18 cellular contexts compared by ENCODE assay signal in the genomic region with DNA sequence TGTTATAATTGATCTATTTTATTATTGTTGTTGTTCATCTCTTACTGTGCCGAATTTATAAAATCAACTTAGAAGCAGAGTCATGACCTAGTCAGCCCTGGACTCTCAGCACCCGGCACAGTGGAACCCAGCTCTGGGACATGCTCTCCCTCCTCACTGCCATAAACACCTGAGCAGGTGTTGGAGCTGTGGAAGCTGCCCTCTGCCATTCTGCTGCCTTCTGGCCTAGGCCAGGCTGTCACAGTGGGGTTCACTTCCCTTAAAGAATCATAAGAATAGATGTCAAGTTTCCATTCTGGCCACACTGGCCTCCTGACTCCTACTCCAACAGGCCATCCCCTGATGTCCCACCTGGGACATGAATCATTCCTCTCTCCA.
A peak's percentile ranks its signal among the peaks of the same experiment; 100 is the strongest.
DNase-seq lines count a peak whose midpoint lies in the region; ATAC-seq and TF ChIP-seq lines count a peak whose summit lies in the region.
"Had no signal": no experiment of that assay in that cellular context is flagged by ENCODE, and none has a peak within 500 bp of the region (broad histone marks: within the 10 kb centered on the region; RNA-seq: fewer than 3 reads in every experiment).

No MANE protein-coding gene starts in this region.

- DNase-seq in natural killer cell treated with Interleukin-12 subunit alpha and Interleukin-12 subunit beta and Interleukin-15 and Interleukin-18, amount 100 ng/mL, for 72 hours (ENCODE audit: low spot score): peak; percentile 37
- no peak for DNase-seq in natural killer cell
- DNase-seq in neuronal stem cell (ENCODE audit: low spot score): no peak
- no peak for DNase-seq in stimulated activated effector memory CD8-positive, alpha-beta T cell treated with anti-CD3 and anti-CD28 coated beads, Interleukin-12 subunit alpha, Interleukin-12 subunit beta, amount 100 ng/mL, for 72 hours (ENCODE audit: low spot score in 2 of 2)
- no peak for DNase-seq in endothelial cell (ENCODE audit: low spot score)
- DNase-seq in SKM-1 treated with dmso at 0.1 percent for 144 hours (lab: John Stamatoyannopoulos, UW; ENCODE audit: unreplicated experiment): no peak
- no peak for DNase-seq in midbrain (lab: John Stamatoyannopoulos, UW)
- DNase-seq: 8988T; AML-193; C1 segment of cervical spinal cord; CD8-positive, alpha-beta T cell; DMS153; NCI-H1694 treated with DMSO at 0.1 percent for 48 hours; NCI-H446 treated with DMSO at 0.1 percent for 48 hours; NCI-H526 treated with DMSO at 0.1 percent for 48 hours; SHP77 had no signal

- intact Hi-C loops in natural killer cell (cut with micrococcal nuclease): no loop called here

- no peak overlapping the region for H4K91ac ChIP-seq in neuronal stem cell (ENCODE audit: low read depth, low read length, poor library complexity)

- H3K27me3 ChIP-seq in neuronal stem cell (ENCODE audit: control insufficient read depth in 3 of 3, insufficient read depth in 3 of 3, low read depth in 1 of 3, low read length in 3 of 3): no peaks in the 10 kb centered on the region

- no peak overlapping the region for H3K4me3 ChIP-seq in neuronal stem cell (ENCODE audit: low read length in 2 of 2)
- H3K4me3 ChIP-seq: SK-N-MC had no signal

- no peak overlapping the region for H3K4me3 Mint-ChIP-seq in natural killer cell treated with Interleukin-12 subunit alpha and Interleukin-12 subunit beta and Interleukin-15 and Interleukin-18, amount 100 ng/mL, for 72 hours
- no peak overlapping the region for H3K4me3 Mint-ChIP-seq in natural killer cell
- no peak overlapping the region for H3K4me3 Mint-ChIP-seq in stimulated activated effector memory CD8-positive, alpha-beta T cell treated with anti-CD3 and anti-CD28 coated beads, Interleukin-12 subunit alpha, Interleukin-12 subunit beta, amount 100 ng/mL, for 72 hours
- no peak overlapping the region for H3K4me3 Mint-ChIP-seq in endothelial cell (ENCODE audit: unreplicated experiment)

- H3K18ac ChIP-seq in neuronal stem cell (ENCODE audit: low read length): no peak overlapping the region

- peak overlapping the region; percentile 10 for H2AK5ac ChIP-seq in neuronal stem cell (ENCODE audit: low read depth, low read length)

- no peak overlapping the region for H3K14ac ChIP-seq in neuronal stem cell (ENCODE audit: low read length)

- no peak overlapping the region for H3K27ac ChIP-seq in neuronal stem cell (replicated peaks; ENCODE audit: low read length)
- H3K27ac ChIP-seq: SK-N-MC had no signal

- no peak overlapping the region for H2BK5ac ChIP-seq in neuronal stem cell (ENCODE audit: low read length)

- H3K9ac ChIP-seq in neuronal stem cell (ENCODE audit: low read depth, low read length, poor library complexity): no peak overlapping the region

- no peaks in the 10 kb centered on the region for H3K9me3 ChIP-seq in neuronal stem cell (replicated peaks in 1 of 2; ENCODE audit: control insufficient read depth in 2 of 2, insufficient read depth in 1 of 2, low read depth in 1 of 2, low read length in 2 of 2)

- H3K27me3 Mint-ChIP-seq in natural killer cell treated with Interleukin-12 subunit alpha and Interleukin-12 subunit beta and Interleukin-15 and Interleukin-18, amount 100 ng/mL, for 72 hours: peaks cover 3 to 7% of the 10 kb centered on the region in 2 donors
- H3K27me3 Mint-ChIP-seq in natural killer cell (ENCODE audit: low read depth in 2 of 2) (no peaks in the 10 kb centered on the region), endothelial cell (ENCODE audit: unreplicated experiment) (peaks cover 2% of the 10 kb centered on the region)

- H3K4me2 ChIP-seq in neuronal stem cell (ENCODE audit: insufficient read depth, low read length, poor library complexity, severe bottlenecking): no peak overlapping the region

- no peaks in the 10 kb centered on the region for H3K79me1 ChIP-seq in neuronal stem cell (ENCODE audit: low read depth, low read length)

- WGBS in neuronal stem cell (ENCODE audit: extremely low coverage in 2 of 2, insufficient read length in 2 of 2, insufficient replicate concordance in 1 of 2), 2 donors: no CpG with 5 or more reads among the region's 2 CpGs

- no peak overlapping the region for H2BK12ac ChIP-seq in neuronal stem cell (ENCODE audit: low read length)

- no peak overlapping the region for H3K23ac ChIP-seq in neuronal stem cell (ENCODE audit: low read depth, low read length, poor library complexity)

- H4K8ac ChIP-seq in neuronal stem cell (ENCODE audit: low read depth, low read length): no peak overlapping the region

- H3K4me1 Mint-ChIP-seq in natural killer cell treated with Interleukin-12 subunit alpha and Interleukin-12 subunit beta and Interleukin-15 and Interleukin-18, amount 100 ng/mL, for 72 hours (ENCODE audit: low read depth in 2 of 2): peaks cover 0 to 4% of the 10 kb centered on the region in 2 donors
- H3K4me1 Mint-ChIP-seq in natural killer cell (no peaks in the 10 kb centered on the region), endothelial cell (ENCODE audit: unreplicated experiment) (no peaks in the 10 kb centered on the region)
- no peaks in the 10 kb centered on the region for H3K4me1 Mint-ChIP-seq in stimulated activated effector memory CD8-positive, alpha-beta T cell treated with anti-CD3 and anti-CD28 coated beads, Interleukin-12 subunit alpha, Interleukin-12 subunit beta, amount 100 ng/mL, for 72 hours

- H2AFZ ChIP-seq in neuronal stem cell (ENCODE audit: low read length): no peak overlapping the region

- H2BK120ac ChIP-seq in neuronal stem cell (ENCODE audit: low read depth, low read length): no peak overlapping the region

- no peaks in the 10 kb centered on the region for H3K9me3 Mint-ChIP-seq in natural killer cell treated with Interleukin-12 subunit alpha and Interleukin-12 subunit beta and Interleukin-15 and Interleukin-18, amount 100 ng/mL, for 72 hours
- H3K9me3 Mint-ChIP-seq in natural killer cell (no peaks in the 10 kb centered on the region), endothelial cell (ENCODE audit: unreplicated experiment) (no peaks in the 10 kb centered on the region)
- no peaks in the 10 kb centered on the region for H3K9me3 Mint-ChIP-seq in stimulated activated effector memory CD8-positive, alpha-beta T cell treated with anti-CD3 and anti-CD28 coated beads, Interleukin-12 subunit alpha, Interleukin-12 subunit beta, amount 100 ng/mL, for 72 hours
- H3K9me3 Mint-ChIP-seq: CD8-positive, alpha-beta T cell had no signal

- no peak for ATAC-seq in natural killer cell treated with Interleukin-12 subunit alpha and Interleukin-12 subunit beta and Interleukin-15 and Interleukin-18, amount 100 ng/mL, for 72 hours
- ATAC-seq in natural killer cell: no peak
- peak; percentile 12 for ATAC-seq in stimulated activated effector memory CD8-positive, alpha-beta T cell treated with anti-CD3 and anti-CD28 coated beads, Interleukin-12 subunit alpha, Interleukin-12 subunit beta, amount 100 ng/mL, for 72 hours
- no peak for ATAC-seq in GM21825 (IDR thresholded peaks at IDR 0.05; ENCODE audit: unreplicated experiment)
- ATAC-seq: CD8-positive, alpha-beta T cell had no signal

- no peaks in the 10 kb centered on the region for H3K36me3 Mint-ChIP-seq in natural killer cell treated with Interleukin-12 subunit alpha and Interleukin-12 subunit beta and Interleukin-15 and Interleukin-18, amount 100 ng/mL, for 72 hours
- H3K36me3 Mint-ChIP-seq in natural killer cell (no peaks in the 10 kb centered on the region), endothelial cell (ENCODE audit: low read depth, unreplicated experiment) (peaks cover 3% of the 10 kb centered on the region)
- H3K36me3 Mint-ChIP-seq in stimulated activated effector memory CD8-positive, alpha-beta T cell treated with anti-CD3 and anti-CD28 coated beads, Interleukin-12 subunit alpha, Interleukin-12 subunit beta, amount 100 ng/mL, for 72 hours: no peaks in the 10 kb centered on the region
- H3K36me3 Mint-ChIP-seq: CD8-positive, alpha-beta T cell had no signal

- H3K36me3 ChIP-seq in neuronal stem cell (replicated peaks in 1 of 2; ENCODE audit: control insufficient read depth in 2 of 2, insufficient read depth in 2 of 2, low read length in 2 of 2): no peaks in the 10 kb centered on the region

- peaks cover 0 to 6% of the 10 kb centered on the region in 2 donors for H3K4me1 ChIP-seq in neuronal stem cell (ENCODE audit: control insufficient read depth in 2 of 2, insufficient read depth in 1 of 2, low read depth in 1 of 2, low read length in 2 of 2)

- H3K27ac Mint-ChIP-seq in natural killer cell treated with Interleukin-12 subunit alpha and Interleukin-12 subunit beta and Interleukin-15 and Interleukin-18, amount 100 ng/mL, for 72 hours: no peak overlapping the region
- H3K27ac Mint-ChIP-seq in natural killer cell: no peak overlapping the region
- no peak overlapping the region for H3K27ac Mint-ChIP-seq in stimulated activated effector memory CD8-positive, alpha-beta T cell treated with anti-CD3 and anti-CD28 coated beads, Interleukin-12 subunit alpha, Interleukin-12 subunit beta, amount 100 ng/mL, for 72 hours
- no peak overlapping the region for H3K27ac Mint-ChIP-seq in endothelial cell (ENCODE audit: unreplicated experiment)
- H3K27ac Mint-ChIP-seq: CD8-positive, alpha-beta T cell had no signal

- TF ChIP-seq CTCF in natural killer cell (IDR thresholded peaks at IDR 0.05) (no peak), endothelial cell (IDR thresholded peaks at IDR 0.05; ENCODE audit: unreplicated experiment) (no peak)

- no peak overlapping the region for H3K4ac ChIP-seq in neuronal stem cell (ENCODE audit: low read length)

- H2BK15ac ChIP-seq in neuronal stem cell (ENCODE audit: low read length): no peak overlapping the region
